Comparison of ENCODE assay signal across 27 cellular contexts in genomic region chr16:8241408-8241807, GRCh38.
"Had no signal": no experiment of that assay in that cellular context is flagged by ENCODE, and none has a peak within 500 bp of the region (broad histone marks: within the 10 kb centered on the region; RNA-seq: fewer than 3 reads in every experiment).

No MANE protein-coding gene starts in this region.

- H3K27me3 ChIP-seq: heart right ventricle, hepatocyte, left lung, neural progenitor cell, neutrophil, right atrium auricular region, right lobe of liver, stomach, testis, thyroid gland, upper lobe of right lung had no signal

- H3K4me3 ChIP-seq: heart right ventricle, hepatocyte, left lung, lower lobe of right lung, neural progenitor cell, right atrium auricular region, right lobe of liver, stomach, testis, thyroid gland, upper lobe of right lung had no signal

- H2AFZ ChIP-seq: hepatocyte, neural progenitor cell, parathyroid adenoma had no signal

- H3K27ac Mint-ChIP-seq: mesothelial cell of epicardium; naive thymus-derived CD8-positive, alpha-beta T cell; nephron; neural progenitor cell; stimulated activated naive B cell treated with anti-CD40 and anti-IgM and Interleukin-4, amounts not matched to agents 10 μg/mL and 1 μg/mL and 100 μg/mL, for 72 hours had no signal

- H3K9me3 Mint-ChIP-seq: nephron had no signal

- H3K4me3 Mint-ChIP-seq: mesothelial cell of epicardium; naive thymus-derived CD8-positive, alpha-beta T cell; nephron; neural progenitor cell; stimulated activated naive B cell treated with anti-CD40 and anti-IgM and Interleukin-4, amounts not matched to agents 10 μg/mL and 1 μg/mL and 100 μg/mL, for 72 hours had no signal

- ATAC-seq: heart right ventricle; left cardiac atrium; left lung; lower lobe of right lung; naive thymus-derived CD8-positive, alpha-beta T cell; right lobe of liver; stimulated activated naive B cell treated with anti-CD40 and anti-IgM and Interleukin-4, amounts not matched to agents 10 μg/mL and 1 μg/mL and 100 μg/mL, for 72 hours; stimulated activated naive CD8-positive, alpha-beta T cell treated with anti-CD3 and anti-CD28 coated beads, Interleukin-15, Interleukin-2, amounts not matched to agents 100 U/mL and 50 U/mL, for 24 hours; upper lobe of right lung had no signal

- H3K4me1 Mint-ChIP-seq: mesothelial cell of epicardium; naive thymus-derived CD8-positive, alpha-beta T cell; nephron; stimulated activated naive B cell treated with anti-CD40 and anti-IgM and Interleukin-4, amounts not matched to agents 10 μg/mL and 1 μg/mL and 100 μg/mL, for 72 hours had no signal

- H3K27me3 Mint-ChIP-seq: stimulated activated naive B cell treated with anti-CD40 and anti-IgM and Interleukin-4, amounts not matched to agents 10 μg/mL and 1 μg/mL and 100 μg/mL, for 72 hours had no signal

- H3K4me2 ChIP-seq: hepatocyte, neural progenitor cell had no signal

- H3K36me3 Mint-ChIP-seq: mesothelial cell of epicardium; naive thymus-derived CD8-positive, alpha-beta T cell; neural progenitor cell had no signal

- H3K27ac ChIP-seq: heart right ventricle, hepatocyte, left lung, lower lobe of right lung, neural progenitor cell, neutrophil, parathyroid adenoma, right atrium auricular region, right lobe of liver, stomach, testis, thyroid gland, upper lobe of right lung had no signal

- H3K9ac ChIP-seq: neural progenitor cell, parathyroid adenoma had no signal

- H3K4me1 ChIP-seq: heart right ventricle, left lung, lower lobe of right lung, neural progenitor cell, parathyroid adenoma, right atrium auricular region, right lobe of liver, stomach, testis, thyroid gland, upper lobe of right lung had no signal

- DNase-seq: heart right ventricle; kidney glomerular epithelial cell; left cardiac atrium; left lung; lower lobe of right lung; mesendoderm; naive thymus-derived CD8-positive, alpha-beta T cell; occipital lobe; right lobe of liver; stimulated activated CD4-positive, alpha-beta T cell treated with anti-CD3 and anti-CD28 coated beads, Interleukin-12 subunit alpha, Interleukin-12 subunit beta, amount 100 ng/mL, for 4 hours; stimulated activated CD4-positive, alpha-beta T cell treated with anti-CD3 and anti-CD28 coated beads, Interleukin-15, amount 100 ng/mL, for 24 hours; stimulated activated CD4-positive, alpha-beta T cell treated with anti-CD3 and anti-CD28 coated beads, Interleukin-2, amount 100 ng/mL, for 24 hours; stimulated activated CD4-positive, alpha-beta T cell treated with anti-CD3 and anti-CD28 coated beads, Interleukin-4, amount 100 ng/mL, for 1 hour; stimulated activated naive B cell treated with anti-CD40 and anti-IgM and Interleukin-4, amounts not matched to agents 10 μg/mL and 1 μg/mL and 100 μg/mL, for 72 hours; stimulated activated naive CD8-positive, alpha-beta T cell treated with anti-CD3 and anti-CD28 coated beads, Interleukin-15, Interleukin-2, amounts not matched to agents 100 U/mL and 50 U/mL, for 24 hours; stomach; testis; thyroid gland; trophoblast cell; upper lobe of right lung had no signal

- H3K9me3 ChIP-seq: heart right ventricle, left lung, lower lobe of right lung, neutrophil, right atrium auricular region, right lobe of liver, stomach, testis, thyroid gland, upper lobe of right lung had no signal

- H3K36me3 ChIP-seq: heart right ventricle, left lung, lower lobe of right lung, neural progenitor cell, neutrophil, right atrium auricular region, right lobe of liver, stomach, thyroid gland, upper lobe of right lung had no signal

- H3K79me2 ChIP-seq: hepatocyte, parathyroid adenoma had no signal
